Comparison of ENCODE assay signal across 20 cellular contexts in genomic region chr4:25106363-25107151, GRCh38. TPM values are rescaled to one million over a fixed set of nuclear protein-coding genes. Genes with fewer than 3 reads are reported as not detected.
DNase-seq lines count a peak whose midpoint lies in the region; ATAC-seq, FAIRE-seq and TF ChIP-seq lines count a peak whose summit lies in the region.
"Had no signal": no experiment of that assay in that cellular context is flagged by ENCODE, and none has a peak within 500 bp of the region (broad histone marks: within the 10 kb centered on the region; RNA-seq: fewer than 3 reads in every experiment).

No MANE protein-coding gene starts in this region.

- BruUV-seq in HepG2 (replicated peaks; lab: Mats Ljungman, UMichigan): no TSS peak

- H3K4me1 ChIP-seq in HepG2 (ENCODE audit: insufficient read depth, low read length): peaks cover 39% of the 10 kb centered on the region
- H3K4me1 ChIP-seq in right lobe of liver: no peaks in the 10 kb centered on the region
- no peaks in the 10 kb centered on the region for H3K4me1 ChIP-seq in mucosa of descending colon (ENCODE audit: low read depth)
- H3K4me1 ChIP-seq: BLaER1, Caco-2 had no signal

- H2AFZ ChIP-seq in HepG2 (ENCODE audit: low read length): no peak overlapping the region

- POLR2A ChIA-PET in HepG2 (lab: Yijun Ruan, JAX): no interaction called here

- H4K20me1 ChIP-seq in HepG2 (ENCODE audit: insufficient read depth, low read length): no peaks in the 10 kb centered on the region
- H4K20me1 ChIP-seq: BLaER1 had no signal

- H3K9me3 ChIP-seq in HepG2 (ENCODE audit: low read length): peaks cover 6% of the 10 kb centered on the region
- H3K9me3 ChIP-seq in right lobe of liver: no peaks in the 10 kb centered on the region
- H3K9me3 ChIP-seq in mucosa of descending colon: no peaks in the 10 kb centered on the region
- H3K9me3 ChIP-seq: Caco-2 had no signal

- TF ChIP-seq EP300 in HepG2 (IDR thresholded peaks at IDR 0.05; ENCODE audit: low read depth in 2 of 2, low read length in 2 of 2) (no peak), HepG2 (CRISPR knock-in tag; IDR thresholded peaks at IDR 0.05; ENCODE audit: borderline replicate concordance) (no peak)

- H3K4me3 ChIP-seq in HepG2 (replicated peaks in 1 of 3; ENCODE audit: insufficient read depth in 1 of 3, low read depth in 2 of 3, low read length in 3 of 3) (no peak overlapping the region), right lobe of liver (no peak overlapping the region), bronchial epithelial cell (ENCODE audit: low read depth, low read length) (no peak overlapping the region), mucosa of descending colon (no peak overlapping the region)
- H3K4me3 ChIP-seq: BLaER1 had no signal

- peaks cover 0 to 5% of the 10 kb centered on the region in 2 experiments; a peak in 1 of 5 replicates for H3K27me3 ChIP-seq in HepG2 (ENCODE audit: control insufficient read depth in 1 of 2, insufficient read depth in 2 of 2, low read length in 2 of 2)
- no peaks in the 10 kb centered on the region for H3K27me3 ChIP-seq in right lobe of liver
- no peaks in the 10 kb centered on the region for H3K27me3 ChIP-seq in bronchial epithelial cell (ENCODE audit: control insufficient read depth, insufficient read depth, low read length)
- H3K27me3 ChIP-seq: BLaER1 had no signal

- intact Hi-C loops in HepG2 (cut with micrococcal nuclease; ENCODE audit: unreplicated experiment) (no loop called here), right lobe of liver (cut with DNase I) (no loop called here), mucosa of descending colon (cut with DNase I, micrococcal nuclease) (no loop called here)

- TF ChIP-seq RAD21 in HepG2 (CRISPR knock-in tag; IDR thresholded peaks at IDR 0.05): no peak

- ATAC-seq in HepG2 (no peak), right lobe of liver (no peak), HG03045 (IDR thresholded peaks at IDR 0.05; ENCODE audit: unreplicated experiment) (no peak), HG03432 (IDR thresholded peaks at IDR 0.05; ENCODE audit: unreplicated experiment) (no peak), mucosa of descending colon (no peak)

- no peaks in the 10 kb centered on the region for H3K36me3 ChIP-seq in HepG2 (replicated peaks in 1 of 2; ENCODE audit: control insufficient read depth in 1 of 2, insufficient read depth in 2 of 2, low read length in 2 of 2)
- no peaks in the 10 kb centered on the region for H3K36me3 ChIP-seq in right lobe of liver
- no peaks in the 10 kb centered on the region for H3K36me3 ChIP-seq in bronchial epithelial cell (ENCODE audit: control insufficient read depth, insufficient read depth, low read length)
- H3K36me3 ChIP-seq in mucosa of descending colon (ENCODE audit: low read depth): no peaks in the 10 kb centered on the region
- H3K36me3 ChIP-seq: BLaER1 had no signal

- DNase-seq in HepG2 (ENCODE audit: low spot score) (no peak), right lobe of liver (no peak), bronchial epithelial cell (ENCODE audit: low read depth) (no peak), mesenteric fat pad (ENCODE audit: low spot score) (peak; percentile 57), mucosa of descending colon (no peak), SIG-M5 (lab: John Stamatoyannopoulos, UW) (no peak)
- DNase-seq: AML-193; Caco-2; CD8-positive, alpha-beta memory T cell; DND-41; GDM1; GOT3; HCEC 1CT; HFFc6 had no signal

- H3K4me2 ChIP-seq in HepG2 (ENCODE audit: low read depth, low read length): no peak overlapping the region
- H3K4me2 ChIP-seq: BLaER1 had no signal

- no peak for TF ChIP-seq POLR2A in HepG2 (IDR thresholded peaks at IDR 0.05; ENCODE audit: insufficient read depth in 1 of 2, low read depth in 2 of 2, low read length in 2 of 2)
- TF ChIP-seq POLR2A in right lobe of liver (IDR thresholded peaks at IDR 0.05): no peak

- no peak overlapping the region for H3K27ac ChIP-seq in HepG2 (ENCODE audit: extremely low read length, insufficient read depth, low read length)
- H3K27ac ChIP-seq in right lobe of liver: no peak overlapping the region
- H3K27ac ChIP-seq: 22Rv1, BLaER1 had no signal

- FAIRE-seq in HepG2 (lab: Jason Lieb, UNC) (no peak), bronchial epithelial cell (lab: Jason Lieb, UNC) (peak; percentile 36)
- FAIRE-seq: GM12892, GM19239 had no signal

- no peak overlapping the region for H3K9ac ChIP-seq in HepG2 (ENCODE audit: insufficient read depth, low read depth, low read length)
- H3K9ac ChIP-seq: BLaER1 had no signal

- CTCF ChIA-PET in HepG2 (lab: Yijun Ruan, JAX; ENCODE audit: low intra/inter-chr PET ratio, low total read pairs): no interaction called here

- in situ Hi-C loops in HepG2 (cut with HindIII; ENCODE audit: extremely low pct_ligation_motif_present, low pct_unique_long_range_greater_than_20kb): no loop called here

- WGBS in HepG2 (ENCODE audit: low lambda C conversion rate): 83% methylated on average over 14 of the region's 14 CpGs
- WGBS in right lobe of liver (ENCODE audit: insufficient coverage, low coverage, low lambda C conversion rate, missing lambda C conversion rate): 93% methylated on average over 8 of the region's 14 CpGs

- no peaks in the 10 kb centered on the region for H3K79me2 ChIP-seq in HepG2 (ENCODE audit: insufficient read depth, low read length)

- no peak for TF ChIP-seq CTCF in HepG2 (CRISPR knock-in tag; IDR thresholded peaks at IDR 0.05)
- no peak for TF ChIP-seq CTCF in right lobe of liver (IDR thresholded peaks at IDR 0.05)
- TF ChIP-seq CTCF in bronchial epithelial cell (IDR thresholded peaks at IDR 0.05; ENCODE audit: insufficient read depth, low read length, severe bottlenecking): no peak
- TF ChIP-seq CTCF in mucosa of descending colon (IDR thresholded peaks at IDR 0.05): no peak

TF ChIP-seq in HepG2, 621 proteins besides CTCF, POLR2A, EP300 and RAD21 (continues in another document):
- TF ChIP-seq ZNF770 (CRISPR knock-in tag; IDR thresholded peaks at IDR 0.05) (peak; percentile 86), ZNF446 (CRISPR knock-in tag; IDR thresholded peaks at IDR 0.05) (no peak), CEBPG (CRISPR knock-in tag; IDR thresholded peaks at IDR 0.05) (0 out of 2 replicates have a peak, but pooled peaks have one; percentile 36), ZNF263 (CRISPR knock-in tag; IDR thresholded peaks at IDR 0.05) (peak; percentile 24; the same call in 1 of the 2 replicates), PHF8 (CRISPR knock-in tag; IDR thresholded peaks at IDR 0.05) (no peak), ZNF761 (CRISPR knock-in tag; conservative IDR thresholded peaks at IDR 0.05) (no peak), ZNF256 (CRISPR knock-in tag; conservative IDR thresholded peaks at IDR 0.05) (no peak)
- TF ChIP-seq, protein P1, sequence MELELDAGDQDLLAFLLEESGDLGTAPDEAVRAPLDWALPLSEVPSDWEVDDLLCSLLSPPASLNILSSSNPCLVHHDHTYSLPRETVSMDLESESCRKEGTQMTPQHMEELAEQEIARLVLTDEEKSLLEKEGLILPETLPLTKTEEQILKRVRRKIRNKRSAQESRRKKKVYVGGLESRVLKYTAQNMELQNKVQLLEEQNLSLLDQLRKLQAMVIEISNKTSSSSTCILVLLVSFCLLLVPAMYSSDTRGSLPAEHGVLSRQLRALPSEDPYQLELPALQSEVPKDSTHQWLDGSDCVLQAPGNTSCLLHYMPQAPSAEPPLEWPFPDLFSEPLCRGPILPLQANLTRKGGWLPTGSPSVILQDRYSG (CRISPR knock-in tag; IDR thresholded peaks at IDR 0.05): no peak

RNA-seq across cellular contexts. Expression of gene SEPSECS, which starts 53.7 kb away (rescaled TPM):
- total RNA-seq in HepG2 (2016; rRNA removed; fragmentation: Illumina TruSeq; extraction: Trizol) (14.3 and 17.1 TPM in 2 replicates), right lobe of liver (10 to 100 TPM; 17.0 to 26.6 (median 22.7) TPM), bronchial epithelial cell (6.6 and 7.0 TPM in 2 replicates), mesenteric fat pad (6.7 TPM), mucosa of descending colon (10 to 100 TPM; 13.4 to 26.2 (median 13.6) TPM)
- 33.7 and 40.0 TPM in 2 replicates for total RNA-seq in HepG2 (2016; cell fraction: cytosol; rRNA removed; fragmentation: Illumina TruSeq; extraction: Trizol; ENCODE audit: low read depth)
- 13.3 and 16.6 TPM in 2 replicates for total RNA-seq in HepG2 (2016; cell fraction: insoluble cytoplasmic fraction; rRNA removed; fragmentation: Illumina TruSeq; extraction: Trizol)
- total RNA-seq in HepG2 (2016; cell fraction: membrane; rRNA removed; fragmentation: Illumina TruSeq; extraction: Trizol): 18.7 and 20.0 TPM in 2 replicates
- 20.9 and 21.1 TPM in 2 replicates for total RNA-seq in HepG2 (2016; cell fraction: nucleus; rRNA removed; fragmentation: Illumina TruSeq; extraction: Trizol)
- polyA plus RNA-seq in HepG2 (2011; rRNA removed): 8.2 and 9.4 TPM in 2 replicates
- polyA plus RNA-seq in HepG2 (2011; cell fraction: cytosol; rRNA removed): 3.3 and 4.8 TPM in 2 replicates
- polyA plus RNA-seq in HepG2 (2011; cell fraction: nucleus; rRNA removed): 8.3 and 10.6 TPM in 2 replicates
- polyA plus RNA-seq in HepG2 (2012): 10.0 and 14.1 TPM in 2 replicates
- polyA plus RNA-seq in HepG2 (2016; cell fraction: cytosol; fragmentation: Illumina TruSeq; extraction: Trizol; ENCODE audit: low read depth): 0.59 and 0.72 TPM in 2 replicates
- polyA plus RNA-seq in HepG2 (2016; cell fraction: insoluble cytoplasmic fraction; fragmentation: Illumina TruSeq; extraction: Trizol; ENCODE audit: low read depth): 7.3 and 8.6 TPM in 2 replicates
- 1.5 and 1.7 TPM in 2 replicates for polyA plus RNA-seq in HepG2 (2016; cell fraction: membrane; fragmentation: Illumina TruSeq; extraction: Trizol; ENCODE audit: low read depth)
- 14.0 and 14.4 TPM in 2 replicates for polyA plus RNA-seq in HepG2 (2016; cell fraction: nucleus; fragmentation: Illumina TruSeq; extraction: Trizol; ENCODE audit: insufficient read depth, low read depth)
- polyA minus RNA-seq in HepG2 (2011; rRNA and poly(A)+ RNA removed; ENCODE audit: low replicate concordance): 4.3 and 5.5 TPM in 2 replicates
- 9.5 and 17.6 TPM in 2 replicates for polyA minus RNA-seq in HepG2 (2011; cell fraction: cytosol; rRNA and poly(A)+ RNA removed)
- polyA minus RNA-seq in HepG2 (2011; cell fraction: nucleus; rRNA and poly(A)+ RNA removed): 60.2 and 61.7 TPM in 2 replicates
